ENCODE assay signal across 21 cellular contexts in the genomic region with DNA sequence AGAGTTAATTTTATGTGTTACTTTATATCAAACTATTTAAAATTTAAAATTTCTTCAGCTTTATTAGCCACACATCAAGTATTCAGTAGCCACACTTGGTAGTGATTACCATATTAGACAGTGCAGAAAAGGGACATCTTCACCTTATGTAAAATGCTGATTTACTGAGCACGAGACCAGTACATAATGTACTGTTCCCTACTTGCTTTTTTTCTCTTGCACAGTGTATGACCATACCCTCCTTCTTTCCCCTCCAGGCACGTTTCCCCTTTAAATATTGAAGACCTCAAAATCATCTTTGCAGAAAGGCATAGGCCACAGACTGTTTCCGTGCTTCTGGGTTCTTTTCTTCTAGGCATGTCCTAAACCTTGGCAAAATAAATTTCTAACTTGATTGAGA.
"Had no signal": no experiment of that assay in that cellular context is flagged by ENCODE, and none has a peak within 500 bp of the region (broad histone marks: within the 10 kb centered on the region; RNA-seq: fewer than 3 reads in every experiment).

No MANE protein-coding gene starts in this region.

- H2AFZ ChIP-seq: parathyroid adenoma had no signal

- H3K27ac Mint-ChIP-seq: activated CD8-positive, alpha-beta T cell treated with anti-CD3 and anti-CD28 coated beads for 36 hours; brain; mesothelial cell of epicardium; stimulated activated naive B cell treated with anti-CD40 and anti-IgM and Interleukin-4, amounts not matched to agents 10 μg/mL and 1 μg/mL and 100 μg/mL, for 72 hours; T-helper 1 cell treated with Interleukin-12 subunit alpha and Interleukin-12 subunit beta and Interleukin-4 antibody, amounts not matched to agents 30 μg/mL and 1 μg/mL, for 36 hours had no signal

- H3K4me3 ChIP-seq: adrenal gland, heart right ventricle, lung, suprapubic skin had no signal

- H3K9me3 ChIP-seq: adrenal gland, heart right ventricle, suprapubic skin had no signal

- H3K4me3 Mint-ChIP-seq: activated CD8-positive, alpha-beta T cell treated with anti-CD3 and anti-CD28 coated beads for 36 hours; activated naive CD4-positive, alpha-beta T cell treated with anti-CD3 and anti-CD28 coated beads, Interleukin-2, amount 50 U/mL, for 24 hours; brain; mesothelial cell of epicardium; stimulated activated naive B cell treated with anti-CD40 and anti-IgM and Interleukin-4, amounts not matched to agents 10 μg/mL and 1 μg/mL and 100 μg/mL, for 72 hours; T-helper 1 cell treated with Interleukin-12 subunit alpha and Interleukin-12 subunit beta and Interleukin-4 antibody, amounts not matched to agents 30 μg/mL and 1 μg/mL, for 36 hours had no signal

- ATAC-seq: activated CD8-positive, alpha-beta T cell treated with anti-CD3 and anti-CD28 coated beads for 36 hours; stimulated activated naive B cell treated with anti-CD40 and anti-IgM and Interleukin-4, amounts not matched to agents 10 μg/mL and 1 μg/mL and 100 μg/mL, for 72 hours had no signal

- H3K27me3 Mint-ChIP-seq: activated CD8-positive, alpha-beta T cell treated with anti-CD3 and anti-CD28 coated beads for 36 hours; activated naive CD4-positive, alpha-beta T cell treated with anti-CD3 and anti-CD28 coated beads, Interleukin-2, amount 50 U/mL, for 24 hours; brain; stimulated activated naive B cell treated with anti-CD40 and anti-IgM and Interleukin-4, amounts not matched to agents 10 μg/mL and 1 μg/mL and 100 μg/mL, for 72 hours had no signal

- H3K9me3 Mint-ChIP-seq: activated CD8-positive, alpha-beta T cell treated with anti-CD3 and anti-CD28 coated beads for 36 hours; activated naive CD4-positive, alpha-beta T cell treated with anti-CD3 and anti-CD28 coated beads, Interleukin-2, amount 50 U/mL, for 24 hours; brain; mesothelial cell of epicardium; stimulated activated naive B cell treated with anti-CD40 and anti-IgM and Interleukin-4, amounts not matched to agents 10 μg/mL and 1 μg/mL and 100 μg/mL, for 72 hours; T-helper 1 cell treated with Interleukin-12 subunit alpha and Interleukin-12 subunit beta and Interleukin-4 antibody, amounts not matched to agents 30 μg/mL and 1 μg/mL, for 36 hours had no signal

- H3K27ac ChIP-seq: adrenal gland, epithelial cell of prostate, parathyroid adenoma, suprapubic skin had no signal

- H3K36me3 ChIP-seq: adrenal gland had no signal

- H3K9ac ChIP-seq: parathyroid adenoma had no signal

- DNase-seq: activated CD4-positive, alpha-beta T cell treated with anti-CD3 and anti-CD28 coated beads for 4 hours; activated CD8-positive, alpha-beta T cell treated with anti-CD3 and anti-CD28 coated beads for 36 hours; activated effector memory CD4-positive, alpha-beta T cell treated with anti-CD3 and anti-CD28 coated beads, Interleukin-2, amount 50 U/mL, for 16 hours; activated T-cell treated with anti-CD3 and anti-CD28 coated beads, Interleukin-2, amount 50 U/mL, for 48 hours; adrenal gland; cerebellar nuclear complex; dermis blood vessel endothelial cell; heart right ventricle; retina; stimulated activated CD4-positive, alpha-beta T cell treated with anti-CD3 and anti-CD28 coated beads, Interleukin-2, amount 100 ng/mL, for 48 hours; stimulated activated naive B cell treated with anti-CD40 and anti-IgM and Interleukin-4, amounts not matched to agents 10 μg/mL and 1 μg/mL and 100 μg/mL, for 72 hours had no signal

- H3K27me3 ChIP-seq: adrenal gland, heart right ventricle, suprapubic skin had no signal

- FAIRE-seq: frontal cortex, urothelium cell line had no signal
